8 cellular contexts compared by ENCODE assay signal in genomic region chrX:154980330-154981115, GRCh38. TPM values are rescaled to one million over a fixed set of nuclear protein-coding genes. Genes with fewer than 3 reads are reported as not detected.
A peak's percentile ranks its signal among the peaks of the same experiment; 100 is the strongest.
DNase-seq lines count a peak whose midpoint lies in the region; ATAC-seq and TF ChIP-seq lines count a peak whose summit lies in the region.

No MANE protein-coding gene starts in this region.

- no peaks in the 10 kb centered on the region for H3K27me3 Mint-ChIP-seq in IgD-negative memory B cell
- peaks cover under 1% of the 10 kb centered on the region for H3K27me3 Mint-ChIP-seq in activated T-helper 1 cell treated with anti-CD3 and anti-CD28 coated beads, Interleukin-12 subunit alpha, Interleukin-12 subunit beta, Interleukin-2, Interleukin-4 antibody, amounts not matched to agents 30 ng/mL and 10 ng/mL and 1 ng/mL, durations not matched to agents 14 hours and 24 hours and 36 hours (ENCODE audit: insufficient read depth)

- peak overlapping the region in 3 of 4 donors; percentile 68 to 86 (median 74) for H3K4me3 Mint-ChIP-seq in IgD-negative memory B cell
- peak overlapping the region; percentile 79 for H3K4me3 Mint-ChIP-seq in activated T-helper 1 cell treated with anti-CD3 and anti-CD28 coated beads, Interleukin-12 subunit alpha, Interleukin-12 subunit beta, Interleukin-2, Interleukin-4 antibody, amounts not matched to agents 30 ng/mL and 10 ng/mL and 1 ng/mL, durations not matched to agents 14 hours and 24 hours and 36 hours

- intact Hi-C loops in activated T-helper 1 cell treated with anti-CD3 and anti-CD28 coated beads, Interleukin-12 subunit alpha, Interleukin-12 subunit beta, Interleukin-2, Interleukin-4 antibody, amounts not matched to agents 30 ng/mL and 10 ng/mL and 1 ng/mL, durations not matched to agents 14 hours and 24 hours and 36 hours (cut with micrococcal nuclease): loop anchor here (1.0 to 2.0 kb wide), 9 partner anchors 46 to 840 kb away; partner anchors contain the start of genes FUNDC2 and VBP1
- intact Hi-C loops in testis (cut with DNase I; ENCODE audit: low total_unique reads): no loop called here

- TF ChIP-seq POLR2A in Peyer's patch (IDR thresholded peaks at IDR 0.05) (no peak), testis (IDR thresholded peaks at IDR 0.05) (no peak)

- peak; percentile 82 for DNase-seq in DMS153 treated with DMSO at 0.1 percent for 48 hours (lab: John Stamatoyannopoulos, UW; ENCODE audit: unreplicated experiment)
- DNase-seq in Peyer's patch: peak; percentile 65 to 91 (median 68)
- peak; percentile 67 for DNase-seq in activated T-helper 1 cell treated with anti-CD3 and anti-CD28 coated beads, Interleukin-12 subunit alpha, Interleukin-12 subunit beta, Interleukin-2, Interleukin-4 antibody, amounts not matched to agents 30 ng/mL and 10 ng/mL and 1 ng/mL, durations not matched to agents 14 hours and 24 hours and 36 hours (ENCODE audit: low spot score)
- DNase-seq in fibroblast of villous mesenchyme (ENCODE audit: low read depth): peak; percentile 73
- DNase-seq in omental fat pad (ENCODE audit: low spot score): peak; percentile 47
- peak; percentile 83 for DNase-seq in testis

- peaks cover 0 to 7% (median 3%) of the 10 kb centered on the region in 3 donors for H3K4me1 Mint-ChIP-seq in IgD-negative memory B cell
- H3K4me1 Mint-ChIP-seq in activated T-helper 1 cell treated with anti-CD3 and anti-CD28 coated beads, Interleukin-12 subunit alpha, Interleukin-12 subunit beta, Interleukin-2, Interleukin-4 antibody, amounts not matched to agents 30 ng/mL and 10 ng/mL and 1 ng/mL, durations not matched to agents 14 hours and 24 hours and 36 hours (ENCODE audit: low read depth): peaks cover 15% of the 10 kb centered on the region

- peak; percentile 95 for ATAC-seq in GM21447 (IDR thresholded peaks at IDR 0.05; ENCODE audit: unreplicated experiment)
- peak; percentile 57 for ATAC-seq in omental fat pad (ENCODE audit: low FRiP score)

- H3K27ac ChIP-seq in Peyer's patch: no peak overlapping the region
- H3K27ac ChIP-seq in testis: no peak overlapping the region

- no peak overlapping the region for H3K27ac Mint-ChIP-seq in IgD-negative memory B cell
- H3K27ac Mint-ChIP-seq in activated T-helper 1 cell treated with anti-CD3 and anti-CD28 coated beads, Interleukin-12 subunit alpha, Interleukin-12 subunit beta, Interleukin-2, Interleukin-4 antibody, amounts not matched to agents 30 ng/mL and 10 ng/mL and 1 ng/mL, durations not matched to agents 14 hours and 24 hours and 36 hours: peak overlapping the region; percentile 72

- H3K4me3 ChIP-seq in Peyer's patch: peak overlapping the region in 2 of 4 donors; percentile 39 to 52
- H3K4me3 ChIP-seq in fibroblast of villous mesenchyme (ENCODE audit: low read depth, low read length): peak overlapping the region; percentile 61
- H3K4me3 ChIP-seq in testis: no peak overlapping the region

- no peaks in the 10 kb centered on the region for H3K36me3 Mint-ChIP-seq in IgD-negative memory B cell
- no peaks in the 10 kb centered on the region for H3K36me3 Mint-ChIP-seq in activated T-helper 1 cell treated with anti-CD3 and anti-CD28 coated beads, Interleukin-12 subunit alpha, Interleukin-12 subunit beta, Interleukin-2, Interleukin-4 antibody, amounts not matched to agents 30 ng/mL and 10 ng/mL and 1 ng/mL, durations not matched to agents 14 hours and 24 hours and 36 hours (ENCODE audit: low read depth)

- peaks cover 0 to 4% (median 3%) of the 10 kb centered on the region in 3 donors for H3K9me3 Mint-ChIP-seq in IgD-negative memory B cell
- peaks cover 5% of the 10 kb centered on the region for H3K9me3 Mint-ChIP-seq in activated T-helper 1 cell treated with anti-CD3 and anti-CD28 coated beads, Interleukin-12 subunit alpha, Interleukin-12 subunit beta, Interleukin-2, Interleukin-4 antibody, amounts not matched to agents 30 ng/mL and 10 ng/mL and 1 ng/mL, durations not matched to agents 14 hours and 24 hours and 36 hours

- no peaks in the 10 kb centered on the region for H3K36me3 ChIP-seq in Peyer's patch
- no peaks in the 10 kb centered on the region for H3K36me3 ChIP-seq in testis (ENCODE audit: low read depth, missing control alignments)

- no peaks in the 10 kb centered on the region for H3K9me3 ChIP-seq in Peyer's patch
- H3K9me3 ChIP-seq in testis: no peaks in the 10 kb centered on the region

- H3K4me1 ChIP-seq in Peyer's patch (no peaks in the 10 kb centered on the region), testis (no peaks in the 10 kb centered on the region)

- H3K27me3 ChIP-seq in Peyer's patch: no peaks in the 10 kb centered on the region
- H3K27me3 ChIP-seq in testis: no peaks in the 10 kb centered on the region

- peak; percentile 12 to 82 (median 66) for TF ChIP-seq CTCF in Peyer's patch (IDR thresholded peaks at IDR 0.05)
- peak; percentile 64 for TF ChIP-seq CTCF in fibroblast of villous mesenchyme (IDR thresholded peaks at IDR 0.05; ENCODE audit: insufficient read depth, low read depth, low read length)
- peak in 1 of 3 donors; percentile 66 for TF ChIP-seq CTCF in omental fat pad (IDR thresholded peaks at IDR 0.05)
- TF ChIP-seq CTCF in testis (IDR thresholded peaks at IDR 0.05): peak; percentile 44 to 51 (median 49)

- WGBS in testis, 2 donors: 21 to 23% methylated on average over 3 to 10 of the region's 11 CpGs

RNA-seq across cellular contexts. Expression of gene F8, which starts 42.0 kb away (rescaled TPM):
- polyA plus RNA-seq in IgD-negative memory B cell: 2.7 TPM
- 10 to 100 TPM in 1 of 4 donors, 1 to 10 TPM in 3; 1.5 to 19.8 (median 4.6) TPM for total RNA-seq in Peyer's patch
- 2.7 and 2.9 TPM in 2 replicates for total RNA-seq in activated T-helper 1 cell treated with anti-CD3 and anti-CD28 coated beads, Interleukin-12 subunit alpha, Interleukin-12 subunit beta, Interleukin-2, Interleukin-4 antibody, amounts not matched to agents 30 ng/mL and 10 ng/mL and 1 ng/mL, durations not matched to agents 14 hours and 24 hours and 36 hours
- 2.2 and 2.3 TPM in 2 replicates for total RNA-seq in fibroblast of villous mesenchyme
- total RNA-seq in omental fat pad: 100 to 1,000 TPM in 1 of 4 donors, 10 to 100 TPM in 3; 18.2 to 184 (median 26.2) TPM
- total RNA-seq in testis: 10 to 100 TPM; 25.0 to 35.2 TPM
- polyA plus RNA-seq in testis (ENCODE audit: insufficient read depth, low read depth, low replicate concordance): 18.0 TPM

RNA-seq across cellular contexts. Expression of gene FUNDC2, which starts 46.1 kb away (rescaled TPM):
- polyA plus RNA-seq in IgD-negative memory B cell: 169 TPM
- 10 to 100 TPM; 20.7 to 41.7 (median 35.1) TPM for total RNA-seq in Peyer's patch
- 74.1 and 79.1 TPM in 2 replicates for total RNA-seq in activated T-helper 1 cell treated with anti-CD3 and anti-CD28 coated beads, Interleukin-12 subunit alpha, Interleukin-12 subunit beta, Interleukin-2, Interleukin-4 antibody, amounts not matched to agents 30 ng/mL and 10 ng/mL and 1 ng/mL, durations not matched to agents 14 hours and 24 hours and 36 hours
- total RNA-seq in fibroblast of villous mesenchyme: 27.7 and 31.5 TPM in 2 replicates
- 100 to 1,000 TPM in 2 of 4 donors, 10 to 100 TPM in 2; 65.8 to 110 (median 83.7) TPM for total RNA-seq in omental fat pad
- 10 to 100 TPM; 65.0 to 71.7 TPM for total RNA-seq in testis
- polyA plus RNA-seq in testis (ENCODE audit: insufficient read depth, low read depth, low replicate concordance): 104 TPM
